In genomic region chr1:210293191-210293607, GRCh38 we compare ENCODE assay signal across 9 cellular contexts. TPM values are rescaled to one million over a fixed set of nuclear protein-coding genes. Genes with fewer than 3 reads are reported as not detected.
DNase-seq lines count a peak whose midpoint lies in the region; ATAC-seq, FAIRE-seq and TF ChIP-seq lines count a peak whose summit lies in the region.
"Had no signal": no experiment of that assay in that cellular context is flagged by ENCODE, and none has a peak within 500 bp of the region (broad histone marks: within the 10 kb centered on the region; RNA-seq: fewer than 3 reads in every experiment).

No MANE protein-coding gene starts in this region.

- H3K4me1 ChIP-seq in ES-I3 (ENCODE audit: insufficient read depth, low read length) (peaks cover 23% of the 10 kb centered on the region), astrocyte (ENCODE audit: insufficient read depth, low read length) (peaks cover 18% of the 10 kb centered on the region), iPS-20b (ENCODE audit: insufficient read depth, low read length) (peaks cover 10% of the 10 kb centered on the region; the same call in 1 of the 2 replicates), skeletal muscle satellite cell (ENCODE audit: control insufficient read depth, insufficient read depth, low read length) (peaks cover 27% of the 10 kb centered on the region)

- H3K4me2 ChIP-seq in astrocyte (ENCODE audit: low read length) (peak overlapping the region; percentile 81), skeletal muscle satellite cell (ENCODE audit: low read length) (peak overlapping the region; percentile 79)

- H3K27me3 Mint-ChIP-seq in astrocyte (ENCODE audit: low read depth, unreplicated experiment) = peaks cover 16% of the 10 kb centered on the region

- no peak overlapping the region for H2AFZ ChIP-seq in astrocyte (ENCODE audit: low read depth, low read length)

- H3K4me3 ChIP-seq in astrocyte (ENCODE audit: insufficient read depth, low read depth, low read length) = no peak overlapping the region
- peak overlapping the region; percentile 67; the same call in 1 of the 2 replicates for H3K4me3 ChIP-seq in iPS-20b (ENCODE audit: low read length)
- peak overlapping the region; percentile 72 for H3K4me3 ChIP-seq in skeletal muscle satellite cell (ENCODE audit: low read length)

- DNase-seq in astrocyte (ENCODE audit: low read depth) = peak; percentile 89
- DNase-seq in CD1c-positive myeloid dendritic cell (ENCODE audit: extremely low spot score) = no peak
- DNase-seq in NCI-H187 treated with DMSO at 0.1 percent for 48 hours (lab: John Stamatoyannopoulos, UW) = no peak
- DNase-seq in NCI-H2171 treated with DMSO at 0.1 percent for 48 hours (lab: John Stamatoyannopoulos, UW) = no peak
- DNase-seq: NCI-H446 had no signal

- no peaks in the 10 kb centered on the region for H3K9me3 Mint-ChIP-seq in astrocyte (ENCODE audit: unreplicated experiment)

- H3K9ac ChIP-seq in ES-I3 (ENCODE audit: low read depth, low read length) (peak overlapping the region; percentile 70), astrocyte (ENCODE audit: low read length) (no peak overlapping the region), iPS-20b (ENCODE audit: low read depth, low read length) (no peak overlapping the region), skeletal muscle satellite cell (ENCODE audit: low read depth, low read length) (peak overlapping the region; percentile 65)

- peaks cover 18% of the 10 kb centered on the region for H3K27me3 ChIP-seq in astrocyte (ENCODE audit: insufficient read depth, low read length)
- H3K27me3 ChIP-seq in iPS-20b (ENCODE audit: insufficient read depth, low read length) = peaks cover 54% of the 10 kb centered on the region
- H3K27me3 ChIP-seq in skeletal muscle satellite cell (ENCODE audit: control insufficient read depth, insufficient read depth, low read length) = peaks cover 29% of the 10 kb centered on the region

- H3K4me1 Mint-ChIP-seq in astrocyte (ENCODE audit: low read depth, unreplicated experiment) = peaks cover 7% of the 10 kb centered on the region

- ATAC-seq in GM18517 (IDR thresholded peaks at IDR 0.05; ENCODE audit: unreplicated experiment) = no peak

- H3K4me3 Mint-ChIP-seq in astrocyte (ENCODE audit: unreplicated experiment) = no peak overlapping the region

- no peak overlapping the region for H3K27ac ChIP-seq in astrocyte (ENCODE audit: low read depth, low read length)
- H3K27ac ChIP-seq in iPS-20b (ENCODE audit: low read length) = no peak overlapping the region

- no peaks in the 10 kb centered on the region for H3K36me3 Mint-ChIP-seq in astrocyte (ENCODE audit: low read depth, unreplicated experiment)

- no peaks in the 10 kb centered on the region for H4K20me1 ChIP-seq in astrocyte (ENCODE audit: insufficient read depth, low read length)

- H3K27ac Mint-ChIP-seq in astrocyte (ENCODE audit: unreplicated experiment) = peak overlapping the region; percentile 79

- no peak for TF ChIP-seq CTCF in astrocyte (IDR thresholded peaks at IDR 0.05; ENCODE audit: insufficient read depth, low read depth, low read length)

- FAIRE-seq in astrocyte (lab: Jason Lieb, UNC) = no peak

- no peaks in the 10 kb centered on the region for H3K36me3 ChIP-seq in ES-I3 (ENCODE audit: insufficient read depth, low read length)
- H3K36me3 ChIP-seq in astrocyte (ENCODE audit: insufficient read depth, low read length) = no peaks in the 10 kb centered on the region
- no peaks in the 10 kb centered on the region for H3K36me3 ChIP-seq in iPS-20b (ENCODE audit: insufficient read depth, low read depth, low read length)
- H3K36me3 ChIP-seq in skeletal muscle satellite cell (ENCODE audit: insufficient read depth, low read length) = no peaks in the 10 kb centered on the region

- H3K79me2 ChIP-seq in astrocyte (ENCODE audit: insufficient read depth, low read length) = no peaks in the 10 kb centered on the region

- H3K9me3 ChIP-seq in ES-I3 (ENCODE audit: control insufficient read depth, insufficient read depth, low read length) (no peaks in the 10 kb centered on the region), astrocyte (ENCODE audit: insufficient read depth, low read depth, low read length) (no peaks in the 10 kb centered on the region), iPS-20b (ENCODE audit: insufficient read depth, low read depth, low read length) (no peaks in the 10 kb centered on the region), skeletal muscle satellite cell (replicated peaks; ENCODE audit: low read length) (no peaks in the 10 kb centered on the region)

RNA-seq across cellular contexts. Expression of gene HHAT, which starts 35.5 kb away (rescaled TPM):
- total RNA-seq in astrocyte = 11.4 and 12.0 TPM in 2 replicates
- total RNA-seq in skeletal muscle satellite cell (2012; rRNA removed) = 0.51 and 2.2 TPM in 2 replicates

Comparison
In these comparisons a context has a peak if more than half of its experiments do, and no peak if none do; other contexts are left out.
1. H3K9ac ChIP-seq: peak in ES-I3 (single experiment) and skeletal muscle satellite cell (single experiment); none in astrocyte (single experiment) and iPS-20b (single experiment).